1 cellular context compared by ENCODE assay signal in genomic region chr12:123633379-123634141, GRCh38.
A peak's percentile ranks its signal among the peaks of the same experiment; 100 is the strongest.
TF ChIP-seq lines count a peak whose summit lies in the region.

Gene EIF2B1 (minus strand): TSS chr12:123633686. CDS start chr12:123633557, 129 bp downstream.
Gene GTF2H3 (plus strand): TSS chr12:123633829. CDS start chr12:123633860, 31 bp downstream.

TF ChIP-seq in GM12878, 131 proteins besides CTCF, POLR2A, EP300 and RAD21 (continued from another document and continues in another):
- peak; percentile 73 for TF ChIP-seq E4F1 (IDR thresholded peaks at IDR 0.05; ENCODE audit: borderline replicate concordance, partially characterized antibody)
- peak; percentile 82 for TF ChIP-seq LARP7 (IDR thresholded peaks at IDR 0.05)
- TF ChIP-seq NKRF (conservative IDR thresholded peaks at IDR 0.05) = peak; percentile 93
- peak; percentile 8 for TF ChIP-seq BCL3 (IDR thresholded peaks at IDR 0.05; ENCODE audit: borderline replicate concordance, insufficient read depth, low read depth, low read length, poor library complexity, severe bottlenecking)
- peak; percentile 77 for TF ChIP-seq SPI1 (IDR thresholded peaks at IDR 0.05; ENCODE audit: borderline replicate concordance, insufficient read depth, low read depth, low read length)
- TF ChIP-seq SIN3A (IDR thresholded peaks at IDR 0.05; ENCODE audit: low read depth, low read length) = peak; percentile 97
- TF ChIP-seq CEBPZ (IDR thresholded peaks at IDR 0.05; ENCODE audit: low read depth, low read length) = peak; percentile 38; the same call in 1 of the 2 replicates
- 0 out of 2 replicates have a peak, but pooled peaks have one; percentile 49 for TF ChIP-seq TBL1XR1 (IDR thresholded peaks at IDR 0.05; ENCODE audit: low read depth, low read length)
- peak; percentile 34; the same call in 1 of the 2 replicates for TF ChIP-seq IRF4 (IDR thresholded peaks at IDR 0.05; ENCODE audit: low read depth, low read length)
- TF ChIP-seq NR2C2 (IDR thresholded peaks at IDR 0.05; ENCODE audit: borderline replicate concordance, control insufficient read depth, insufficient read length, low read depth) = no peak
- no peak for TF ChIP-seq ZSCAN29 (IDR thresholded peaks at IDR 0.05)
- TF ChIP-seq CBX5 (IDR thresholded peaks at IDR 0.05; ENCODE audit: low read depth) = no peak
- peak; percentile 82 to 96 for TF ChIP-seq SRF (IDR thresholded peaks at IDR 0.05; ENCODE audit: low read depth in 2 of 2, low read length in 2 of 2)
- peak; percentile 65 for TF ChIP-seq SREBF2 (IDR thresholded peaks at IDR 0.05; ENCODE audit: low read length)
- no peak for TF ChIP-seq WRNIP1 (IDR thresholded peaks at IDR 0.05; ENCODE audit: borderline replicate concordance, low read depth, low read length)
- TF ChIP-seq CHD2 (IDR thresholded peaks at IDR 0.05; ENCODE audit: borderline replicate concordance, low read depth, low read length) = peak; percentile 83; the same call in 1 of the 2 replicates
- TF ChIP-seq ZZZ3 (IDR thresholded peaks at IDR 0.05; ENCODE audit: control insufficient read depth, insufficient read length, low read depth) = no peak
- no peak for TF ChIP-seq CBX3 (IDR thresholded peaks at IDR 0.05; ENCODE audit: borderline replicate concordance, low read depth)
- TF ChIP-seq SMC3 (IDR thresholded peaks at IDR 0.05; ENCODE audit: borderline replicate concordance, low read length) = no peak
- TF ChIP-seq ZNF274 (IDR thresholded peaks at IDR 0.05; ENCODE audit: insufficient read depth, insufficient read length) = no peak
- TF ChIP-seq GABPA (IDR thresholded peaks at IDR 0.05; ENCODE audit: low read depth) = peak; percentile 99
- TF ChIP-seq KDM1A (IDR thresholded peaks at IDR 0.05; ENCODE audit: borderline replicate concordance) = no peak
- no peak for TF ChIP-seq JUND (IDR thresholded peaks at IDR 0.05; ENCODE audit: low read depth, low read length)
- peak; percentile 99 for TF ChIP-seq NBN (IDR thresholded peaks at IDR 0.05)
- TF ChIP-seq ASH2L (IDR thresholded peaks at IDR 0.05; ENCODE audit: borderline replicate concordance, low read depth) = peak; percentile 73; the same call in 1 of the 2 replicates
- peak; percentile 33; the same call in 1 of the 2 replicates for TF ChIP-seq ZNF24 (IDR thresholded peaks at IDR 0.05)
- TF ChIP-seq REST (IDR thresholded peaks at IDR 0.05; ENCODE audit: low read depth, low read length) = no peak
- TF ChIP-seq SUZ12 (IDR thresholded peaks at IDR 0.05; ENCODE audit: unreplicated experiment) = no peak
- TF ChIP-seq TARDBP (IDR thresholded peaks at IDR 0.05; ENCODE audit: borderline replicate concordance) = peak; percentile 83; the same call in 1 of the 2 replicates
- TF ChIP-seq STAT3 (IDR thresholded peaks at IDR 0.05; ENCODE audit: low read depth, low read length) = no peak
- no peak for TF ChIP-seq ZNF384 (IDR thresholded peaks at IDR 0.05; ENCODE audit: borderline replicate concordance, low read depth, low read length)
- TF ChIP-seq FOXM1 (IDR thresholded peaks at IDR 0.05; ENCODE audit: low read depth, low read length) = no peak
- TF ChIP-seq BCL11A (IDR thresholded peaks at IDR 0.05; ENCODE audit: low read depth, low read length) = 0 out of 2 replicates have a peak, but pooled peaks have one; percentile 3
- TF ChIP-seq NFYA (IDR thresholded peaks at IDR 0.05; ENCODE audit: borderline replicate concordance, low read depth, low read length) = no peak
- no peak for TF ChIP-seq BMI1 (IDR thresholded peaks at IDR 0.05; ENCODE audit: borderline replicate concordance)
- no peak for TF ChIP-seq CEBPB (IDR thresholded peaks at IDR 0.05; ENCODE audit: borderline replicate concordance in 1 of 2, low read depth in 2 of 2, low read length in 2 of 2)
- peak; percentile 38 for TF ChIP-seq USF1 (IDR thresholded peaks at IDR 0.05; ENCODE audit: borderline replicate concordance, extremely low read length, insufficient read depth, low read depth, low read length)
- no peak; the same call in 1 of the 2 replicates for TF ChIP-seq TCF12 (IDR thresholded peaks at IDR 0.05; ENCODE audit: low read depth, low read length)
- TF ChIP-seq SMAD1 (IDR thresholded peaks at IDR 0.05; ENCODE audit: low read depth, partially characterized antibody) = peak; percentile 33
- peak; percentile 55; the same call in 1 of the 2 replicates for TF ChIP-seq RB1 (IDR thresholded peaks at IDR 0.05; ENCODE audit: borderline replicate concordance)
- peak; percentile 99 for TF ChIP-seq POLR2AphosphoS5 (IDR thresholded peaks at IDR 0.05; ENCODE audit: low read length)
- peak; percentile 95 for TF ChIP-seq POLR2AphosphoS2 (IDR thresholded peaks at IDR 0.05; ENCODE audit: low read depth, low read length)
- TF ChIP-seq PRDM15 (CRISPR knock-in tag; IDR thresholded peaks at IDR 0.05) = no peak
- TF ChIP-seq RFX5 (IDR thresholded peaks at IDR 0.05; ENCODE audit: low read depth, low read length) = peak; percentile 49; the same call in 1 of the 2 replicates
- peak; percentile 29; the same call in 1 of the 2 replicates for TF ChIP-seq NRF1 (conservative IDR thresholded peaks at IDR 0.05; ENCODE audit: low read depth, low read length)
- peak; percentile 22 for TF ChIP-seq USF2 (IDR thresholded peaks at IDR 0.05; ENCODE audit: borderline replicate concordance, low read depth, low read length)
